ENCODE assay signal across 8 cellular contexts in the genomic region with DNA sequence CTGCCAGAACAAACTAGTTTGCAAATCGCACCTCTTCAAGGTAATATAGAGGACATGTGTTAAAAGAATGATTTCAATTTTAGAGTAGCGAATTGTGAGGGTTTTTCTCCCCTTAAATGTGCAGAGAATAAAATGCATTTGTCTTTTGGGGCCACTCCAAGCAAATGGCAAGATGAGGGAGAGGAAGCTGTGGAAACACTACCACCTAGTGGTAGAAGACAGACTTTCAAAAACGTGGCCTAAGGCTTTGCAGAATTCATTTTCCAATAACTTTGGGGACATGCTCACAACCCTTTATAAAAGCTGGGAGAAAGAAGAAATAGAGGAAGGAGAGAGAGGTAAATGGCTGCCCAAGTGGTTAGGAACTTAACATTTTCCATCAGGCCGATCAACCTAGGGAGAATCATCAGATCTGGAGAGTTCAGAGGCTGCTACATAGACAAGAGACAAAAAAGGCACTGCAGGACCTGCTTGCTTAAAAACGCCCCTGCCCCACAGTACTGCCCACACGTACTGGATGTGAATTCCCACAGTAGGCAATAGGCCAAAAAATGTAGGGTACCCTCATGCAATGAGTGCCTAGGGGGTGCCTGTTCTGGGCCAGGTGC. TPM values are rescaled to one million over a fixed set of nuclear protein-coding genes. Genes with fewer than 3 reads are reported as not detected.
A peak's percentile ranks its signal among the peaks of the same experiment; 100 is the strongest.
DNase-seq lines count a peak whose midpoint lies in the region; ATAC-seq and TF ChIP-seq lines count a peak whose summit lies in the region.

No MANE protein-coding gene starts in this region.

- no peak overlapping the region for H3K4me2 ChIP-seq in GM23338

- H3K36me3 ChIP-seq in GM23338 (ENCODE audit: insufficient read depth) = no peaks in the 10 kb centered on the region

- intact Hi-C loops in activated naive CD4-positive, alpha-beta T cell treated with anti-CD3 and anti-CD28 coated beads for 36 hours (cut with micrococcal nuclease) = loop anchor here (1.0 kb wide), 2 partner anchors 120 to 268 kb away; no protein-coding TSS in a partner anchor
- intact Hi-C loops in Right ventricle myocardium superior (cut with DNase I) = no loop called here

- no peaks in the 10 kb centered on the region for H3K36me3 Mint-ChIP-seq in GM23338 (ENCODE audit: low read depth)
- H3K36me3 Mint-ChIP-seq in activated naive CD4-positive, alpha-beta T cell treated with anti-CD3 and anti-CD28 coated beads for 36 hours (ENCODE audit: low read depth) = no peaks in the 10 kb centered on the region

- CTCF ChIA-PET in activated naive CD4-positive, alpha-beta T cell treated with anti-CD3 and anti-CD28 coated beads for 36 hours (lab: Charles Lee) = interaction anchor here (0.6 to 2.3 kb wide), 22 partner anchors 8 to 472 kb away, joined by 3 to 13 read pairs (median 4); a partner anchor contains a TSS

- H3K27me3 Mint-ChIP-seq in GM23338 (ENCODE audit: insufficient read depth, low read depth, poor library complexity) = peaks cover 3% of the 10 kb centered on the region
- H3K27me3 Mint-ChIP-seq in activated naive CD4-positive, alpha-beta T cell treated with anti-CD3 and anti-CD28 coated beads for 36 hours (ENCODE audit: low read depth) = peaks cover 7% of the 10 kb centered on the region

- H3K4me3 ChIP-seq in GM23338 = no peak overlapping the region

- no peaks in the 10 kb centered on the region for H3K4me1 Mint-ChIP-seq in GM23338
- H3K4me1 Mint-ChIP-seq in activated naive CD4-positive, alpha-beta T cell treated with anti-CD3 and anti-CD28 coated beads for 36 hours (ENCODE audit: low read depth) = no peaks in the 10 kb centered on the region

- peaks cover 9% of the 10 kb centered on the region; the same call in 1 of the 2 replicates for H3K9me2 ChIP-seq in GM23338 (ENCODE audit: insufficient read depth)

- H3F3A ChIP-seq in GM23338 (replicated peaks; ENCODE audit: low read depth) = no peaks in the 10 kb centered on the region

- H3K27me3 ChIP-seq in GM23338 (ENCODE audit: insufficient read depth) = no peaks in the 10 kb centered on the region

- TF ChIP-seq CTCF in GM23338 (conservative IDR thresholded peaks at IDR 0.05; ENCODE audit: low read depth in 2 of 2) = peak; percentile 85 to 91

- H3K27ac Mint-ChIP-seq in GM23338 = no peak overlapping the region
- H3K27ac Mint-ChIP-seq in activated naive CD4-positive, alpha-beta T cell treated with anti-CD3 and anti-CD28 coated beads for 36 hours = no peak overlapping the region

- H3K4me3 Mint-ChIP-seq in GM23338 = no peak overlapping the region
- H3K4me3 Mint-ChIP-seq in activated naive CD4-positive, alpha-beta T cell treated with anti-CD3 and anti-CD28 coated beads for 36 hours = no peak overlapping the region

- no peaks in the 10 kb centered on the region for H3K4me1 ChIP-seq in GM23338 (ENCODE audit: insufficient read depth)

- DNase-seq in DMS 273 treated with DMSO at 0.1 percent for 48 hours (lab: John Stamatoyannopoulos, UW) (peak; percentile 32), GM23338 (ENCODE audit: low spot score) (peak; percentile 70), NCI-H2196 treated with DMSO at 0.1 percent for 48 hours (lab: John Stamatoyannopoulos, UW; ENCODE audit: unreplicated experiment) (peak; percentile 37), Right ventricle myocardium superior (no peak), putamen (ENCODE audit: low spot score) (peak; percentile 53)
- peak; percentile 43 for DNase-seq in activated naive CD4-positive, alpha-beta T cell treated with anti-CD3 and anti-CD28 coated beads for 36 hours
- DNase-seq in stimulated activated CD4-positive, alpha-beta T cell treated with anti-CD3 and anti-CD28 coated beads, Interleukin-1b, Interleukin-23, amount 100 ng/mL, for 48 hours = no peak

- no peaks in the 10 kb centered on the region for H3K79me2 ChIP-seq in GM23338 (replicated peaks; ENCODE audit: insufficient read depth)

- no peak overlapping the region for H3K27ac ChIP-seq in GM23338 (ENCODE audit: low read depth)

- no peak overlapping the region for H2AFZ ChIP-seq in GM23338

- H3K9me3 Mint-ChIP-seq in GM23338 = no peaks in the 10 kb centered on the region; the same call in 2 of the 3 replicates
- no peaks in the 10 kb centered on the region for H3K9me3 Mint-ChIP-seq in activated naive CD4-positive, alpha-beta T cell treated with anti-CD3 and anti-CD28 coated beads for 36 hours

- ATAC-seq in GM23338 (peak; percentile 74), Right ventricle myocardium superior (ENCODE audit: poor library complexity) (peak; percentile 74), HG02610 (IDR thresholded peaks at IDR 0.05; ENCODE audit: unreplicated experiment) (no peak)

- H4K20me1 ChIP-seq in GM23338 (replicated peaks; ENCODE audit: insufficient read depth) = no peaks in the 10 kb centered on the region

TF ChIP-seq in GM23338, 12 proteins besides CTCF, POLR2A, EP300 and RAD21 (continues in another document):
- TF ChIP-seq, protein P1, sequence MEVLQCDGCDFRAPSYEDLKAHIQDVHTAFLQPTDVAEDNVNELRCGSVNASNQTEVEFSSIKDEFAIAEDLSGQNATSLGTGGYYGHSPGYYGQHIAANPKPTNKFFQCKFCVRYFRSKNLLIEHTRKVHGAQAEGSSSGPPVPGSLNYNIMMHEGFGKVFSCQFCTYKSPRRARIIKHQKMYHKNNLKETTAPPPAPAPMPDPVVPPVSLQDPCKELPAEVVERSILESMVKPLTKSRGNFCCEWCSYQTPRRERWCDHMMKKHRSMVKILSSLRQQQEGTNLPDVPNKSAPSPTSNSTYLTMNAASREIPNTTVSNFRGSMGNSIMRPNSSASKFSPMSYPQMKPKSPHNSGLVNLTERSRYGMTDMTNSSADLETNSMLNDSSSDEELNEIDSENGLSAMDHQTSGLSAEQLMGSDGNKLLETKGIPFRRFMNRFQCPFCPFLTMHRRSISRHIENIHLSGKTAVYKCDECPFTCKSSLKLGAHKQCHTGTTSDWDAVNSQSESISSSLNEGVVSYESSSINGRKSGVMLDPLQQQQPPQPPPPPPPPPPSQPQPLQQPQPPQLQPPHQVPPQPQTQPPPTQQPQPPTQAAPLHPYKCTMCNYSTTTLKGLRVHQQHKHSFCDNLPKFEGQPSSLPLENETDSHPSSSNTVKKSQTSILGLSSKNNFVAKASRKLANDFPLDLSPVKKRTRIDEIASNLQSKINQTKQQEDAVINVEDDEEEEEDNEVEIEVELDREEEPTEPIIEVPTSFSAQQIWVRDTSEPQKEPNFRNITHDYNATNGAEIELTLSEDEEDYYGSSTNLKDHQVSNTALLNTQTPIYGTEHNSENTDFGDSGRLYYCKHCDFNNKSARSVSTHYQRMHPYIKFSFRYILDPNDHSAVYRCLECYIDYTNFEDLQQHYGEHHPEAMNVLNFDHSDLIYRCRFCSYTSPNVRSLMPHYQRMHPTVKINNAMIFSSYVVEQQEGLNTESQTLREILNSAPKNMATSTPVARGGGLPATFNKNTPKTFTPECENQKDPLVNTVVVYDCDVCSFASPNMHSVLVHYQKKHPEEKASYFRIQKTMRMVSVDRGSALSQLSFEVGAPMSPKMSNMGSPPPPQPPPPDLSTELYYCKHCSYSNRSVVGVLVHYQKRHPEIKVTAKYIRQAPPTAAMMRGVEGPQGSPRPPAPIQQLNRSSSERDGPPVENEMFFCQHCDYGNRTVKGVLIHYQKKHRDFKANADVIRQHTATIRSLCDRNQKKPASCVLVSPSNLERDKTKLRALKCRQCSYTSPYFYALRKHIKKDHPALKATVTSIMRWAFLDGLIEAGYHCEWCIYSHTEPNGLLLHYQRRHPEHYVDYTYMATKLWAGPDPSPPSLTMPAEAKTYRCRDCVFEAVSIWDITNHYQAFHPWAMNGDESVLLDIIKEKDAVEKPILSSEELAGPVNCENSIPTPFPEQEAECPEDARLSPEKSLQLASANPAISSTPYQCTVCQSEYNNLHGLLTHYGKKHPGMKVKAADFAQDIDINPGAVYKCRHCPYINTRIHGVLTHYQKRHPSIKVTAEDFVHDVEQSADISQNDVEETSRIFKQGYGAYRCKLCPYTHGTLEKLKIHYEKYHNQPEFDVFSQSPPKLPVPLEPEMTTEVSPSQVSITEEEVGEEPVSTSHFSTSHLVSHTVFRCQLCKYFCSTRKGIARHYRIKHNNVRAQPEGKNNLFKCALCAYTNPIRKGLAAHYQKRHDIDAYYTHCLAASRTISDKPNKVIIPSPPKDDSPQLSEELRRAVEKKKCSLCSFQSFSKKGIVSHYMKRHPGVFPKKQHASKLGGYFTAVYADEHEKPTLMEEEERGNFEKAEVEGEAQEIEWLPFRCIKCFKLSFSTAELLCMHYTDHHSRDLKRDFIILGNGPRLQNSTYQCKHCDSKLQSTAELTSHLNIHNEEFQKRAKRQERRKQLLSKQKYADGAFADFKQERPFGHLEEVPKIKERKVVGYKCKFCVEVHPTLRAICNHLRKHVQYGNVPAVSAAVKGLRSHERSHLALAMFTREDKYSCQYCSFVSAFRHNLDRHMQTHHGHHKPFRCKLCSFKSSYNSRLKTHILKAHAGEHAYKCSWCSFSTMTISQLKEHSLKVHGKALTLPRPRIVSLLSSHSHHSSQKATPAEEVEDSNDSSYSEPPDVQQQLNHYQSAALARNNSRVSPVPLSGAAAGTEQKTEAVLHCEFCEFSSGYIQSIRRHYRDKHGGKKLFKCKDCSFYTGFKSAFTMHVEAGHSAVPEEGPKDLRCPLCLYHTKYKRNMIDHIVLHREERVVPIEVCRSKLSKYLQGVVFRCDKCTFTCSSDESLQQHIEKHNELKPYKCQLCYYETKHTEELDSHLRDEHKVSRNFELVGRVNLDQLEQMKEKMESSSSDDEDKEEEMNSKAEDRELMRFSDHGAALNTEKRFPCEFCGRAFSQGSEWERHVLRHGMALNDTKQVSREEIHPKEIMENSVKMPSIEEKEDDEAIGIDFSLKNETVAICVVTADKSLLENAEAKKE (CRISPR knock-in tag; IDR thresholded peaks at IDR 0.05) = no peak
- TF ChIP-seq ZNF114 (CRISPR knock-in tag; IDR thresholded peaks at IDR 0.05) = no peak
- TF ChIP-seq ZNF331 (CRISPR knock-in tag; IDR thresholded peaks at IDR 0.05; ENCODE audit: low read depth) = no peak
- TF ChIP-seq NANOG (IDR thresholded peaks at IDR 0.05; ENCODE audit: borderline replicate concordance) = no peak
- no peak for TF ChIP-seq CREB1 (CRISPR knock-in tag; IDR thresholded peaks at IDR 0.05; ENCODE audit: low read depth)
- no peak for TF ChIP-seq STAT1 (IDR thresholded peaks at IDR 0.05; ENCODE audit: unreplicated experiment)
- TF ChIP-seq JUNB (IDR thresholded peaks at IDR 0.05; ENCODE audit: unreplicated experiment) = no peak
- TF ChIP-seq EZH2 (IDR thresholded peaks at IDR 0.05; ENCODE audit: low read depth, unreplicated experiment) = no peak

RNA-seq across cellular contexts. Expression of a gene that starts 15.7 kb away (rescaled TPM):
- total RNA-seq in GM23338 (2014; rRNA removed; shearing (Covaris generic)) = 4.9 and 5.2 TPM in 2 replicates
- polyA plus RNA-seq in GM23338 (2016; fragmentation: Nextera tagmentation; extraction: Ambion mirVana) = 3.7 and 4.2 TPM in 2 replicates
- 1 to 10 TPM; 2.3 to 2.9 TPM for total RNA-seq in activated naive CD4-positive, alpha-beta T cell treated with anti-CD3 and anti-CD28 coated beads for 36 hours
- total RNA-seq in Right ventricle myocardium superior = 36.0 TPM

RNA-seq across cellular contexts. Expression of a gene that starts 38.2 kb away (rescaled TPM):
- 1.2 and 1.5 TPM in 2 replicates for total RNA-seq in GM23338 (2014; rRNA removed; shearing (Covaris generic))
- 0.92 and 1.1 TPM in 2 replicates for polyA plus RNA-seq in GM23338 (2016; fragmentation: Nextera tagmentation; extraction: Ambion mirVana)
- under 1 TPM; 0.10 to 0.12 TPM for total RNA-seq in activated naive CD4-positive, alpha-beta T cell treated with anti-CD3 and anti-CD28 coated beads for 36 hours
- total RNA-seq in Right ventricle myocardium superior = 7.7 TPM

Comparison
In these comparisons a context has a peak if more than half of its experiments do, and no peak if none do; other contexts are left out.
1. DNase-seq: peak in DMS 273 treated with DMSO at 0.1 percent for 48 hours (single experiment), GM23338 (single experiment), NCI-H2196 treated with DMSO at 0.1 percent for 48 hours (single experiment), activated naive CD4-positive, alpha-beta T cell treated with anti-CD3 and anti-CD28 coated beads for 36 hours (single experiment) and putamen (single experiment); none in Right ventricle myocardium superior (single experiment) and stimulated activated CD4-positive, alpha-beta T cell treated with anti-CD3 and anti-CD28 coated beads, Interleukin-1b, Interleukin-23, amount 100 ng/mL, for 48 hours (single experiment).